22 cellular contexts compared by ENCODE assay signal in the genomic region with DNA sequence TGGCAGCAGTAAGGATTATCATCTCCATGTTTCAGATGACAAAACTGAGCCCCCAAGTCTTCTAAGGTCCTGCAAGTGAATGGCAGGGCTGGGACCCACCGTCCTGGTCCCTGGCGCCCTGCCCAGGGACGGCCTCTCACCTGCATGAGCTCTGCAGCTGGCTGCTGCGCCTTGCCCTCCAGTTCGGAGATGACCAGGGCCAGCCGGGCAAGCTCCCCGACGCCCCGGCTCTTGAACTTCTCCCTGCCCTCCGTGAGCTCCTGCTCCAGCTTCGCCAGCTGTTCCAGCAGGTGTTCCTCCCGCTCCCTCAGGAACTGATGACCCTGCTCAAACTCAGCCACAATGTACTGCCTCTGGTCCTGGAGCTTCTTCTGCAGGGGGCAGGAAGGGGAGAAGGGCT. TPM values are rescaled to one million over a fixed set of nuclear protein-coding genes. Genes with fewer than 3 reads are reported as not detected.
"Had no signal": no experiment of that assay in that cellular context is flagged by ENCODE, and none has a peak within 500 bp of the region (broad histone marks: within the 10 kb centered on the region; RNA-seq: fewer than 3 reads in every experiment).

No MANE protein-coding gene starts in this region.

- DNase-seq: Karpas-422, KG1, MG63, NCI-H1092, NCI-H1105 treated with DMSO at 0.1 percent for 48 hours, NCI-H1417 treated with DMSO at 0.1 percent for 48 hours, NCI-H146, NCI-H187, NCI-H2029, NCI-H2081 treated with DMSO at 0.1 percent for 48 hours, NCI-H2171, NCI-H226, NCI-H446, NCI-H510A, NCI-H524 treated with DMSO at 0.1 percent for 48 hours, NCI-H69, NCI-H774, Right ventricle myocardium superior, RPMI8226, SIG-M5 had no signal

- H3K27me3 ChIP-seq: MG63, SJSA1 had no signal

- H3K4me3 ChIP-seq: MG63, SJSA1, SK-N-MC had no signal

- H3K27ac ChIP-seq: SJSA1, SK-N-MC had no signal

- H3K4me1 ChIP-seq: SJSA1 had no signal

- H3K9me3 ChIP-seq: MG63, SJSA1 had no signal

RNA-seq across cellular contexts. Expression of a gene that starts 33.0 kb away (rescaled TPM):
- total RNA-seq: Right ventricle myocardium superior, SJSA1 had no signal

RNA-seq across cellular contexts. Expression of a gene that starts 35.4 kb away (rescaled TPM):
- total RNA-seq: Right ventricle myocardium superior, SJSA1 had no signal
